ENCODE assay signal across 7 cellular contexts in genomic region chr3:104273046-104273649, GRCh38.
DNase-seq lines count a peak whose midpoint lies in the region; ATAC-seq and FAIRE-seq lines count a peak whose summit lies in the region.

No MANE protein-coding gene starts in this region.

- ATAC-seq in GM18508 (IDR thresholded peaks at IDR 0.05; ENCODE audit: insufficient read depth, unreplicated experiment) (peak; percentile 67), HG03439 (IDR thresholded peaks at IDR 0.05; ENCODE audit: unreplicated experiment) (peak; percentile 66)

- FAIRE-seq in urothelium cell line (lab: Jason Lieb, UNC): no peak

- DNase-seq in RKO (ENCODE audit: low spot score) (peak; percentile 68), globus pallidus (ENCODE audit: low spot score) (peak; percentile 63), urothelium cell line (ENCODE audit: low spot score) (peak; percentile 19), germinal center (ENCODE audit: low spot score) (no peak), COLO829 (ENCODE audit: low spot score) (no peak)

Comparison
In these comparisons a context has a peak if more than half of its experiments do, and no peak if none do; other contexts are left out.
1. DNase-seq: peak in RKO (single experiment), globus pallidus (single experiment) and urothelium cell line (single experiment); none in germinal center (single experiment) and COLO829 (single experiment).